In genomic region chr12:120944645-120945217, GRCh38 we compare ENCODE assay signal across 8 cellular contexts. TPM values are rescaled to one million over a fixed set of nuclear protein-coding genes. Genes with fewer than 3 reads are reported as not detected.
DNase-seq lines count a peak whose midpoint lies in the region; ATAC-seq and FAIRE-seq lines count a peak whose summit lies in the region.

No MANE protein-coding gene starts in this region.

- H3K27ac Mint-ChIP-seq in T-helper 17 cell = no peak overlapping the region

- peaks cover 3% of the 10 kb centered on the region for H3K4me1 Mint-ChIP-seq in T-helper 17 cell

- peak; percentile 50 for DNase-seq in COLO829 (ENCODE audit: low spot score)
- DNase-seq in HTR-8/SVneo (ENCODE audit: insufficient read length, low spot score) = peak; percentile 62
- peak; percentile 26 to 48 (median 34) for DNase-seq in T-helper 17 cell
- DNase-seq in amniotic stem cell (lab: John Stamatoyannopoulos, UW) = peak; percentile 9
- peak; percentile 81 for DNase-seq in iPS-NIHi7 (ENCODE audit: extremely low spot score)
- DNase-seq in stimulated activated CD4-positive, alpha-beta T cell treated with anti-CD3 and anti-CD28 coated beads, Interleukin-4, amount 100 ng/mL, for 1 hour = peak; percentile 72
- DNase-seq in GDM1 (lab: John Stamatoyannopoulos, UW) = no peak

- H3K9me3 ChIP-seq in T-helper 17 cell (ENCODE audit: control insufficient read depth, low read length, poor library complexity, severe bottlenecking) = no peaks in the 10 kb centered on the region

- no peaks in the 10 kb centered on the region for H3K36me3 Mint-ChIP-seq in T-helper 17 cell (ENCODE audit: low read depth)

- peak; percentile 64 for ATAC-seq in T-helper 17 cell
- no peak for ATAC-seq in HG02884 (IDR thresholded peaks at IDR 0.05; ENCODE audit: unreplicated experiment)

- peak overlapping the region; percentile 52 for H3K4me3 Mint-ChIP-seq in T-helper 17 cell

- no peaks in the 10 kb centered on the region for H3K27me3 Mint-ChIP-seq in T-helper 17 cell

- no peak for FAIRE-seq in HTR-8/SVneo (lab: Jason Lieb, UNC)

RNA-seq across cellular contexts. Expression of gene HNF1A, which starts 33.6 kb away (rescaled TPM):
- not detected for total RNA-seq in T-helper 17 cell

RNA-seq across cellular contexts. Expression of gene SPPL3, which starts 40.6 kb away (rescaled TPM):
- 10 to 100 TPM; 44.6 to 60.7 TPM for total RNA-seq in T-helper 17 cell
